ENCODE assay signal across 9 cellular contexts in genomic region chr9:37290881-37291485, GRCh38.
A peak's percentile ranks its signal among the peaks of the same experiment; 100 is the strongest.
DNase-seq lines count a peak whose midpoint lies in the region; ATAC-seq and TF ChIP-seq lines count a peak whose summit lies in the region.
"Had no signal": no experiment of that assay in that cellular context is flagged by ENCODE, and none has a peak within 500 bp of the region (broad histone marks: within the 10 kb centered on the region; RNA-seq: fewer than 3 reads in every experiment).

No MANE protein-coding gene starts in this region.

- no peaks in the 10 kb centered on the region for H3K27me3 ChIP-seq in aorta (ENCODE audit: control insufficient read depth in 1 of 2, insufficient read depth in 2 of 2, low read length in 1 of 2)

- no peaks in the 10 kb centered on the region for H3K36me3 ChIP-seq in aorta (ENCODE audit: control insufficient read depth in 1 of 2, insufficient read depth in 2 of 2, low read length in 1 of 2)

- no peak for TF ChIP-seq POLR2A in erythroblast (IDR thresholded peaks at IDR 0.05; ENCODE audit: low read length)

- H3K27me3 Mint-ChIP-seq in activated naive CD4-positive, alpha-beta T cell treated with anti-CD3 and anti-CD28 coated beads, Interleukin-2, amount 50 U/mL, for 24 hours, result no peaks in the 10 kb centered on the region
- no peaks in the 10 kb centered on the region for H3K27me3 Mint-ChIP-seq in T-helper 17 cell

- 71 to 77% methylated on average over 2 of the region's 2 CpGs for WGBS in aorta, 2 donors

- H3K9me3 Mint-ChIP-seq in activated naive CD4-positive, alpha-beta T cell treated with anti-CD3 and anti-CD28 coated beads, Interleukin-2, amount 50 U/mL, for 24 hours, result peaks cover 13% of the 10 kb centered on the region

- DNase-seq in activated naive CD4-positive, alpha-beta T cell treated with anti-CD3 and anti-CD28 coated beads, Interleukin-2, amount 50 U/mL, for 16 hours, result no peak
- peak; percentile 87 for DNase-seq in RKO (ENCODE audit: low spot score)
- peak; percentile 52 to 79 for DNase-seq in erythroblast (lab: John Stamatoyannopoulos, UW)
- DNase-seq in aorta, result no peak
- DNase-seq in Right ventricle myocardium superior, result no peak
- DNase-seq in T-helper 17 cell, result no peak
- DNase-seq: stimulated activated CD4-positive, alpha-beta T cell treated with anti-CD3 and anti-CD28 coated beads, Interleukin-12 subunit alpha, Interleukin-12 subunit beta, amount 100 ng/mL, for 4 hours had no signal

- H3K4me3 ChIP-seq in aorta (ENCODE audit: low read length in 2 of 2), result no peak overlapping the region

- no peak overlapping the region for H3K27ac ChIP-seq in aorta (ENCODE audit: low read depth in 1 of 2, low read length in 2 of 2)

- intact Hi-C loops in aorta (cut with DNase I) (no loop called here), Right ventricle myocardium superior (cut with DNase I) (no loop called here)

- H3K4me3 Mint-ChIP-seq in activated naive CD4-positive, alpha-beta T cell treated with anti-CD3 and anti-CD28 coated beads, Interleukin-2, amount 50 U/mL, for 24 hours, result peak overlapping the region; percentile 71
- H3K4me3 Mint-ChIP-seq in T-helper 17 cell, result no peak overlapping the region

- H3K27ac Mint-ChIP-seq in activated naive CD4-positive, alpha-beta T cell treated with anti-CD3 and anti-CD28 coated beads, Interleukin-2, amount 50 U/mL, for 24 hours, result peak overlapping the region; percentile 91
- H3K27ac Mint-ChIP-seq in T-helper 17 cell, result no peak overlapping the region

- peak; percentile 73 for ATAC-seq in aorta (ENCODE audit: low FRiP score)
- ATAC-seq in Right ventricle myocardium superior (ENCODE audit: poor library complexity), result no peak
- no peak for ATAC-seq in HG03135 (IDR thresholded peaks at IDR 0.05; ENCODE audit: unreplicated experiment)
- ATAC-seq in T-helper 17 cell, result no peak

- H3K36me3 Mint-ChIP-seq in activated naive CD4-positive, alpha-beta T cell treated with anti-CD3 and anti-CD28 coated beads, Interleukin-2, amount 50 U/mL, for 24 hours, result peaks cover 20% of the 10 kb centered on the region
- H3K36me3 Mint-ChIP-seq in T-helper 17 cell (ENCODE audit: low read depth), result peaks cover 2% of the 10 kb centered on the region

- peaks cover 76% of the 10 kb centered on the region for H3K4me1 Mint-ChIP-seq in activated naive CD4-positive, alpha-beta T cell treated with anti-CD3 and anti-CD28 coated beads, Interleukin-2, amount 50 U/mL, for 24 hours
- peaks cover 27% of the 10 kb centered on the region for H3K4me1 Mint-ChIP-seq in T-helper 17 cell

- H3K9me3 ChIP-seq in aorta (ENCODE audit: control insufficient read depth, low read length), result no peaks in the 10 kb centered on the region
- H3K9me3 ChIP-seq in T-helper 17 cell (ENCODE audit: control insufficient read depth, low read length, poor library complexity, severe bottlenecking), result no peaks in the 10 kb centered on the region

- no peaks in the 10 kb centered on the region for H3K4me1 ChIP-seq in aorta (ENCODE audit: control insufficient read depth in 1 of 2, insufficient read depth in 2 of 2, low read length in 2 of 2)

Comparison
In these comparisons a context has a peak if more than half of its experiments do, and no peak if none do; other contexts are left out.
1. DNase-seq: peak in RKO (single experiment) and erythroblast (2 of 2); none in activated naive CD4-positive, alpha-beta T cell treated with anti-CD3 and anti-CD28 coated beads, Interleukin-2, amount 50 U/mL, for 16 hours (single experiment), aorta (0 of 2), Right ventricle myocardium superior (single experiment) and T-helper 17 cell (0 of 3).